23 cellular contexts compared by ENCODE assay signal in genomic region chr22:28815729-28816128, GRCh38. TPM values are rescaled to one million over a fixed set of nuclear protein-coding genes. Genes with fewer than 3 reads are reported as not detected.
A peak's percentile ranks its signal among the peaks of the same experiment; 100 is the strongest.
DNase-seq lines count a peak whose midpoint lies in the region; ATAC-seq and TF ChIP-seq lines count a peak whose summit lies in the region.
"Had no signal": no experiment of that assay in that cellular context is flagged by ENCODE, and none has a peak within 500 bp of the region (broad histone marks: within the 10 kb centered on the region; RNA-seq: fewer than 3 reads in every experiment).

No MANE protein-coding gene starts in this region.

- no peaks in the 10 kb centered on the region for H3K4me1 Mint-ChIP-seq in MCF 10A (ENCODE audit: insufficient read depth, unreplicated experiment)
- peaks cover 83 to 85% of the 10 kb centered on the region in 2 donors for H3K4me1 Mint-ChIP-seq in immature natural killer cell
- H3K4me1 Mint-ChIP-seq in activated CD4-positive, alpha-beta T cell treated with anti-CD3 and anti-CD28 coated beads for 36 hours: peaks cover 50% of the 10 kb centered on the region
- peaks cover 3% of the 10 kb centered on the region for H3K4me1 Mint-ChIP-seq in osteocyte (ENCODE audit: unreplicated experiment)

- CTCF ChIA-PET in MCF 10A (lab: Yijun Ruan, JAX): interaction anchor here (0.9 to 3.2 kb wide), 3 partner anchors 9 to 216 kb away, joined by 3 to 14 read pairs (median 4); no protein-coding TSS in a partner anchor
- CTCF ChIA-PET in activated CD4-positive, alpha-beta T cell treated with anti-CD3 and anti-CD28 coated beads for 36 hours (lab: Charles Lee): interaction anchor here (0.7 to 6.5 kb wide), 2 partner anchors 13 to 524 kb away, joined by 3 to 46 read pairs; no protein-coding TSS in a partner anchor

- intact Hi-C loops in breast epithelium (cut with DNase I; ENCODE audit: low total_unique reads) (no loop called here), MCF 10A (cut with micrococcal nuclease) (no loop called here)
- intact Hi-C loops in activated CD4-positive, alpha-beta T cell treated with anti-CD3 and anti-CD28 coated beads for 36 hours (cut with DNase I, micrococcal nuclease): no loop called here

- no peak for TF ChIP-seq CTCF in breast epithelium (IDR thresholded peaks at IDR 0.05)
- TF ChIP-seq CTCF in MCF 10A (IDR thresholded peaks at IDR 0.05; ENCODE audit: unreplicated experiment): no peak
- TF ChIP-seq CTCF in parathyroid adenoma (IDR thresholded peaks at IDR 0.05): no peak
- TF ChIP-seq CTCF in osteocyte (IDR thresholded peaks at IDR 0.05): no peak

- no peak overlapping the region for H3K4me2 ChIP-seq in parathyroid adenoma (ENCODE audit: low read length)

- no peak overlapping the region for H3K4me3 Mint-ChIP-seq in MCF 10A (ENCODE audit: unreplicated experiment)
- H3K4me3 Mint-ChIP-seq in immature natural killer cell: peak overlapping the region; percentile 65 to 83 (median 75)
- no peak overlapping the region for H3K4me3 Mint-ChIP-seq in activated CD4-positive, alpha-beta T cell treated with anti-CD3 and anti-CD28 coated beads for 36 hours
- H3K4me3 Mint-ChIP-seq in osteocyte (ENCODE audit: unreplicated experiment): no peak overlapping the region
- H3K4me3 Mint-ChIP-seq: activated CD4-positive, alpha-beta T cell treated with anti-CD3 and anti-CD28 coated beads, Interleukin-2, amount 10 ng/mL, durations not matched to agents 24 days and 14 days; stimulated activated memory B cell treated with anti-CD40 and anti-IgM and Interleukin-4, amounts not matched to agents 10 μg/mL and 1 μg/mL and 100 μg/mL, for 72 hours had no signal

- no peak for ATAC-seq in activated CD4-positive, alpha-beta T cell treated with anti-CD3 and anti-CD28 coated beads for 36 hours
- ATAC-seq: gastroesophageal sphincter; naive thymus-derived CD8-positive, alpha-beta T cell; PC-3; sciatic nerve; SK-N-SH treated with all-trans-retinoic acid at 6 μM for 48 hours; stimulated activated memory B cell treated with anti-CD40 and anti-IgM and Interleukin-4, amounts not matched to agents 10 μg/mL and 1 μg/mL and 100 μg/mL, for 72 hours had no signal

- H2AFZ ChIP-seq in parathyroid adenoma: no peak overlapping the region

- H3K4me1 ChIP-seq in breast epithelium (peaks cover 2 to 15% of the 10 kb centered on the region in 2 donors), parathyroid adenoma (peaks cover 39% of the 10 kb centered on the region)
- H3K4me1 ChIP-seq: HAP-1 had no signal

- TF ChIP-seq POLR2A in breast epithelium (IDR thresholded peaks at IDR 0.05): no peak

- no peaks in the 10 kb centered on the region for H3K9me3 ChIP-seq in breast epithelium
- no peaks in the 10 kb centered on the region for H3K9me3 ChIP-seq in parathyroid adenoma (ENCODE audit: control insufficient read depth, low read length)
- H3K9me3 ChIP-seq: gastroesophageal sphincter, HAP-1, left ventricle myocardium inferior had no signal

- BruUV-seq in MCF 10A (replicated peaks; lab: Mats Ljungman, UMichigan): no TSS peak

- H3K4me3 ChIP-seq in breast epithelium: no peak overlapping the region
- no peak overlapping the region for H3K4me3 ChIP-seq in parathyroid adenoma (ENCODE audit: low read depth, low read length)
- H3K4me3 ChIP-seq: gastroesophageal sphincter, HAP-1, left ventricle myocardium inferior had no signal

- H3K27ac Mint-ChIP-seq in MCF 10A (ENCODE audit: low read depth, unreplicated experiment): no peak overlapping the region
- peak overlapping the region; percentile 88 to 97 (median 90) for H3K27ac Mint-ChIP-seq in immature natural killer cell
- H3K27ac Mint-ChIP-seq in activated CD4-positive, alpha-beta T cell treated with anti-CD3 and anti-CD28 coated beads for 36 hours: no peak overlapping the region
- no peak overlapping the region for H3K27ac Mint-ChIP-seq in osteocyte (ENCODE audit: unreplicated experiment)
- H3K27ac Mint-ChIP-seq: stimulated activated memory B cell treated with anti-CD40 and anti-IgM and Interleukin-4, amounts not matched to agents 10 μg/mL and 1 μg/mL and 100 μg/mL, for 72 hours had no signal

- H3K27me3 ChIP-seq in breast epithelium: no peaks in the 10 kb centered on the region
- no peaks in the 10 kb centered on the region for H3K27me3 ChIP-seq in parathyroid adenoma (ENCODE audit: control insufficient read depth, insufficient read depth, low read length)
- H3K27me3 ChIP-seq: gastroesophageal sphincter had no signal

- no peak for DNase-seq in breast epithelium (ENCODE audit: low spot score in 2 of 2)
- no peak for DNase-seq in MCF 10A (ENCODE audit: unreplicated experiment)
- DNase-seq in immature natural killer cell: no peak
- DNase-seq in activated CD4-positive, alpha-beta T cell treated with anti-CD3 and anti-CD28 coated beads for 36 hours: no peak
- no peak for DNase-seq in kidney tubule cell (ENCODE audit: low spot score)
- DNase-seq in hippocampal formation (lab: John Stamatoyannopoulos, UW): no peak
- DNase-seq in osteocyte (ENCODE audit: extremely low spot score, unreplicated experiment): no peak
- DNase-seq: activated CD4-positive, alpha-beta T cell treated with anti-CD3 and anti-CD28 coated beads, Interleukin-2, amount 10 ng/mL, durations not matched to agents 24 days and 14 days; activated gamma-delta T cell treated with Interleukin-2 at 50 U/mL for 16 hours; activated T-cell treated with anti-CD3 and anti-CD28 coated beads, Interleukin-2, amount 50 U/mL, for 1 hour; COR-L47; DMS79; GF-D8; KG1; left ventricle myocardium inferior; naive thymus-derived CD8-positive, alpha-beta T cell; PC-3 had no signal

- H3K36me3 Mint-ChIP-seq in MCF 10A (ENCODE audit: insufficient read depth, unreplicated experiment) (peaks cover 18% of the 10 kb centered on the region), immature natural killer cell (peaks cover 7 to 12% (median 11%) of the 10 kb centered on the region in 3 donors), osteocyte (ENCODE audit: unreplicated experiment) (peaks cover 12% of the 10 kb centered on the region)
- peaks cover 16% of the 10 kb centered on the region for H3K36me3 Mint-ChIP-seq in activated CD4-positive, alpha-beta T cell treated with anti-CD3 and anti-CD28 coated beads for 36 hours (ENCODE audit: low read depth)

- H3K79me2 ChIP-seq in parathyroid adenoma: no peaks in the 10 kb centered on the region

- H3K27ac ChIP-seq in breast epithelium (peak overlapping the region; percentile 54 to 73), parathyroid adenoma (peak overlapping the region; percentile 98)
- H3K27ac ChIP-seq: gastroesophageal sphincter, left ventricle myocardium inferior had no signal

- H3K9ac ChIP-seq in parathyroid adenoma: no peak overlapping the region

- POLR2A ChIA-PET in MCF 10A (lab: Yijun Ruan, JAX): interaction anchor here (0.9 to 1.0 kb wide), 2 partner anchors 14 to 87 kb away, joined by 3 read pairs; no protein-coding TSS in a partner anchor
- POLR2A ChIA-PET in activated CD4-positive, alpha-beta T cell treated with anti-CD3 and anti-CD28 coated beads for 36 hours (lab: Charles Lee): no interaction called here

- no peaks in the 10 kb centered on the region for H3K9me3 Mint-ChIP-seq in MCF 10A (ENCODE audit: unreplicated experiment)
- H3K9me3 Mint-ChIP-seq in immature natural killer cell: no peaks in the 10 kb centered on the region
- H3K9me3 Mint-ChIP-seq in activated CD4-positive, alpha-beta T cell treated with anti-CD3 and anti-CD28 coated beads for 36 hours (ENCODE audit: low read depth): no peaks in the 10 kb centered on the region
- no peaks in the 10 kb centered on the region for H3K9me3 Mint-ChIP-seq in osteocyte (ENCODE audit: unreplicated experiment)
- H3K9me3 Mint-ChIP-seq: activated CD4-positive, alpha-beta T cell treated with anti-CD3 and anti-CD28 coated beads, Interleukin-2, amount 10 ng/mL, durations not matched to agents 24 days and 14 days; naive thymus-derived CD8-positive, alpha-beta T cell; stimulated activated memory B cell treated with anti-CD40 and anti-IgM and Interleukin-4, amounts not matched to agents 10 μg/mL and 1 μg/mL and 100 μg/mL, for 72 hours had no signal

- H3K36me3 ChIP-seq in breast epithelium (no peaks in the 10 kb centered on the region), parathyroid adenoma (ENCODE audit: control insufficient read depth, insufficient read depth, low read length) (no peaks in the 10 kb centered on the region)
- H3K36me3 ChIP-seq: gastroesophageal sphincter, HAP-1, left ventricle myocardium inferior had no signal

- H3K27me3 Mint-ChIP-seq in MCF 10A (ENCODE audit: insufficient read depth, unreplicated experiment) (no peaks in the 10 kb centered on the region), immature natural killer cell (ENCODE audit: low read depth in 3 of 3) (peaks cover 0 to 15% (median 13%) of the 10 kb centered on the region in 3 donors), osteocyte (ENCODE audit: unreplicated experiment) (no peaks in the 10 kb centered on the region)
- no peaks in the 10 kb centered on the region for H3K27me3 Mint-ChIP-seq in activated CD4-positive, alpha-beta T cell treated with anti-CD3 and anti-CD28 coated beads for 36 hours
- H3K27me3 Mint-ChIP-seq: activated CD4-positive, alpha-beta T cell treated with anti-CD3 and anti-CD28 coated beads, Interleukin-2, amount 10 ng/mL, durations not matched to agents 24 days and 14 days; naive thymus-derived CD8-positive, alpha-beta T cell; stimulated activated memory B cell treated with anti-CD40 and anti-IgM and Interleukin-4, amounts not matched to agents 10 μg/mL and 1 μg/mL and 100 μg/mL, for 72 hours had no signal

RNA-seq across cellular contexts. Expression of gene XBP1, which starts 15.4 kb away (rescaled TPM):
- total RNA-seq in breast epithelium (1,000 to 10,000 TPM in 2 of 3 donors, 100 to 1,000 TPM in 1; 156 to 1,772 (median 1,383) TPM), MCF 10A (2022) (274 and 429 TPM in 2 replicates), osteocyte (144 and 150 TPM in 2 replicates)
- 1,000 to 10,000 TPM in 1 of 3 donors, 100 to 1,000 TPM in 2; 600 to 1,153 (median 962) TPM for polyA plus RNA-seq in immature natural killer cell
- total RNA-seq in activated CD4-positive, alpha-beta T cell treated with anti-CD3 and anti-CD28 coated beads for 36 hours: 100 to 1,000 TPM in 1 of 2 experiments, 10 to 100 TPM in 1; 88.8 to 101 TPM

RNA-seq across cellular contexts. Expression of gene CCDC117, which starts 43.2 kb away (rescaled TPM):
- total RNA-seq in breast epithelium: 10 to 100 TPM; 19.5 to 33.5 (median 23.9) TPM
- 12.1 and 14.6 TPM in 2 replicates for total RNA-seq in MCF 10A (2022)
- 10 to 100 TPM; 13.7 to 21.4 (median 14.7) TPM for polyA plus RNA-seq in immature natural killer cell
- total RNA-seq in activated CD4-positive, alpha-beta T cell treated with anti-CD3 and anti-CD28 coated beads for 36 hours: 10 to 100 TPM; 36.1 to 36.8 TPM
- 21.9 and 23.6 TPM in 2 replicates for total RNA-seq in osteocyte

Comparison
In these comparisons a context has a peak if more than half of its experiments do, and no peak if none do; other contexts are left out.
1. H3K27ac Mint-ChIP-seq: peak in immature natural killer cell (6 of 6); none in MCF 10A (single experiment), activated CD4-positive, alpha-beta T cell treated with anti-CD3 and anti-CD28 coated beads for 36 hours (single experiment) and osteocyte (single experiment).
2. H3K4me3 Mint-ChIP-seq: peak in immature natural killer cell (5 of 5); none in MCF 10A (single experiment), activated CD4-positive, alpha-beta T cell treated with anti-CD3 and anti-CD28 coated beads for 36 hours (single experiment) and osteocyte (single experiment).